In the genomic region with DNA sequence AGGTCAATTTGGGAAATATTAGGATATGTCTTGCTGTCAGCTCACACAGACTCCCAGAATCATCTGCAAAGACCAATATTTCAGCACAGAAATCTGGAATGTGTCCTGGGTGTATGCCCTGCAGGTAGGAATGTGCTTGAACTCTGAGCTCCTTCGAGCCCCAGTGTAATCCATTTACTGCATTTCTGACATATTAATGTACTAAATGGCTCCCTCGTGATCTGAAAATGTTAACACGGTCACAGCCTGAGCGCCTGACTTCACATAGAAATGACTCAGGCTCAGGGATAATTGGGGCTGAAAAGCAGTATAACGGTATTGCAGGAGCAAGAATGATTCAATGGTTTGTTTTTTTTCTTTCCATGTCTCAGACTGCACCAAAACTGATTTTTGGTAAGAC, we compare ENCODE assay signal across 16 cellular contexts. TPM values are rescaled to one million over a fixed set of nuclear protein-coding genes. Genes with fewer than 3 reads are reported as not detected.
A peak's percentile ranks its signal among the peaks of the same experiment; 100 is the strongest.
DNase-seq lines count a peak whose midpoint lies in the region; ATAC-seq and TF ChIP-seq lines count a peak whose summit lies in the region.
"Had no signal": no experiment of that assay in that cellular context is flagged by ENCODE, and none has a peak within 500 bp of the region (broad histone marks: within the 10 kb centered on the region; RNA-seq: fewer than 3 reads in every experiment).

No MANE protein-coding gene starts in this region.

- H3K4me3 ChIP-seq in foreskin fibroblast (ENCODE audit: low read depth in 1 of 2, low read length in 2 of 2): no peak overlapping the region
- no peak overlapping the region for H3K4me3 ChIP-seq in heart right ventricle
- H3K4me3 ChIP-seq: body of pancreas had no signal

- 82 to 84% methylated on average over 5 of the region's 5 CpGs for WGBS in heart right ventricle, 2 donors

- intact Hi-C loops in heart right ventricle (cut with DNase I): no loop called here

- H3K27ac ChIP-seq in heart right ventricle: no peak overlapping the region
- H3K27ac ChIP-seq: body of pancreas, KMS-11 had no signal

- no peaks in the 10 kb centered on the region for H3K27me3 ChIP-seq in heart right ventricle
- H3K27me3 ChIP-seq: body of pancreas had no signal

- no peaks in the 10 kb centered on the region for H3K4me1 ChIP-seq in heart right ventricle
- H3K4me1 ChIP-seq: body of pancreas had no signal

- DNase-seq in GM04503 (ENCODE audit: low read depth): peak; percentile 54
- peak in 1 of 2 donors; percentile 21 for DNase-seq in foreskin fibroblast
- DNase-seq in stromal cell of bone marrow (ENCODE audit: low read depth): peak; percentile 81
- DNase-seq in NCI-H1105 treated with DMSO at 0.1 percent for 48 hours (lab: John Stamatoyannopoulos, UW): no peak
- no peak for DNase-seq in heart right ventricle
- DNase-seq: body of pancreas; CD8-positive, alpha-beta T cell; GF-D8; NCI-H1105; retina; SHP77 treated with DMSO at 0.1 percent for 48 hours; stimulated activated CD4-positive, alpha-beta T cell treated with anti-CD3 and anti-CD28 coated beads, Interleukin-2, amount 100 ng/mL, for 24 hours had no signal

- ATAC-seq in SK-N-SH treated with all-trans-retinoic acid at 6 μM for 48 hours (peak; percentile 81), heart right ventricle (no peak), HG02678 (IDR thresholded peaks at IDR 0.05; ENCODE audit: unreplicated experiment) (no peak)
- ATAC-seq: body of pancreas; CD8-positive, alpha-beta T cell; natural killer cell treated with Interleukin-12 subunit alpha and Interleukin-12 subunit beta and Interleukin-15 and Interleukin-18, amount 100 ng/mL, for 72 hours had no signal

- peak; percentile 6 for TF ChIP-seq CTCF in foreskin fibroblast (IDR thresholded peaks at IDR 0.05; ENCODE audit: low read depth, low read length)
- no peak for TF ChIP-seq CTCF in heart right ventricle (IDR thresholded peaks at IDR 0.05)

- no peaks in the 10 kb centered on the region for H3K9me3 ChIP-seq in heart right ventricle
- H3K9me3 ChIP-seq: body of pancreas had no signal

- H3K36me3 ChIP-seq in heart right ventricle: no peaks in the 10 kb centered on the region

TF ChIP-seq in SK-N-SH treated with all-trans-retinoic acid at 6 μM for 48 hours, 23 proteins besides CTCF, POLR2A, EP300 and RAD21:
- TF ChIP-seq ISL1 (CRISPR knock-in tag; IDR thresholded peaks at IDR 0.05) (peak; percentile 89), TOX (CRISPR knock-in tag; IDR thresholded peaks at IDR 0.05; ENCODE audit: borderline replicate concordance) (no peak)

RNA-seq across cellular contexts. Expression of gene DCLK3, which starts 50.0 kb away (rescaled TPM):
- total RNA-seq in heart right ventricle: 1 to 10 TPM in 1 of 10 donors, under 1 TPM in 9; 0.04 to 1.0 (median 0.19) TPM
- polyA plus RNA-seq in heart right ventricle: under 1 TPM; 0.15 to 0.23 TPM
- total RNA-seq: body of pancreas; CD8-positive, alpha-beta T cell; natural killer cell treated with Interleukin-12 subunit alpha and Interleukin-12 subunit beta and Interleukin-15 and Interleukin-18, amount 100 ng/mL, for 72 hours had no signal

Comparison
In these comparisons a context has a peak if more than half of its experiments do, and no peak if none do; other contexts are left out.
1. DNase-seq: peak in GM04503 (single experiment) and stromal cell of bone marrow (single experiment); none in NCI-H1105 treated with DMSO at 0.1 percent for 48 hours (single experiment) and heart right ventricle (0 of 2).